ENCODE assay signal across 27 cellular contexts in the genomic region with DNA sequence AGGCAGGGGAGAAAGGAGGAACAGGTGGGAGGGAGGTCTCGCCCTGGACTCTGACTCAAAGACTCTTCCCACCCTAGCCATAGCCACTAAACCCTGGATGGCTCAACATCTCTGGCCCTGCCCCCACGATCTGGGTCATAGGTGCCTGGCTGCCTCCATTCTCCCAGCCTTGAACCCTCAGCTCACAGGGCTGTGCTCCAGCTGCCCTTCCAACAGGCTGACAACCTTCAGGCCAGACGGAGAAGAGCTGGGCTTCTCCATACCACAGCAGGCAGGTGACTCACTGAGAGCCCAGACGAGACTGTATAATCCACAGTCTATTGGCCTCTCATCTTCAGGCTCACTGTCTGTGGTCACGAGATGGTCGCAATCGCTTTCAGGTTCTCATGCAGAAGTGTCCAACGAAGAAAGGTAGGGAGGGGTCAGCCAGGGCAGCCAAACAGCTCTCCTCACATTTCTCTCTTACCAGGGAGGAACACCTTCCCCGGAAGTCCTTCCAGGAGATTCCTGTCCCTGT.
"Had no signal": no experiment of that assay in that cellular context is flagged by ENCODE, and none has a peak within 500 bp of the region (broad histone marks: within the 10 kb centered on the region; RNA-seq: fewer than 3 reads in every experiment).

No MANE protein-coding gene starts in this region.

- H3K27me3 ChIP-seq: hepatocyte, neural progenitor cell, neutrophil, right atrium auricular region, tibial nerve, uterus had no signal

- H3K9ac ChIP-seq: neural progenitor cell, parathyroid adenoma had no signal

- H3K27me3 Mint-ChIP-seq: progenitor cell of endocrine pancreas had no signal

- H3K4me2 ChIP-seq: hepatocyte, neural progenitor cell had no signal

- H3K9me3 ChIP-seq: neutrophil, right atrium auricular region, uterus had no signal

- H3K27ac ChIP-seq: hepatocyte, left ventricle myocardium inferior, neural progenitor cell, neutrophil, parathyroid adenoma, right atrium auricular region, tibial nerve, uterus had no signal

- DNase-seq: kidney; left colon; left ventricle myocardium inferior; naive B cell; natural killer cell; nephron progenitor cell; occipital lobe; small intestine; stimulated activated CD4-positive, alpha-beta T cell treated with anti-CD3 and anti-CD28 coated beads, Interleukin-1b, Interleukin-23, amount 100 ng/mL, for 48 hours; stimulated activated CD4-positive, alpha-beta T cell treated with anti-CD3 and anti-CD28 coated beads, Interleukin-2, amount 100 ng/mL, for 48 hours; stimulated activated CD4-positive, alpha-beta T cell treated with anti-CD3 and anti-CD28 coated beads, Interleukin-4, amount 100 ng/mL, for 4 hours; stimulated activated CD8-positive, alpha-beta memory T cell treated with anti-CD3 and anti-CD28 coated beads, Interleukin-4, amount 100 ng/mL, for 48 hours; stimulated activated naive CD4-positive, alpha-beta T cell treated with Interleukin-2 at 50 U/mL for 16 hours; stimulated activated naive CD8-positive, alpha-beta T cell treated with anti-CD3 and anti-CD28 coated beads, Interleukin-15, amount 100 ng/mL, for 72 hours; substantia nigra; uterus had no signal

- H3K36me3 Mint-ChIP-seq: natural killer cell; stimulated activated memory B cell treated with anti-CD40 and anti-IgM and Interleukin-4, amounts not matched to agents 10 μg/mL and 1 μg/mL and 100 μg/mL, for 72 hours had no signal

- H3K36me3 ChIP-seq: neural progenitor cell, neutrophil, tibial nerve, uterus had no signal

- H3K4me3 ChIP-seq: hepatocyte, left ventricle myocardium inferior, lung, neural progenitor cell, right atrium auricular region, tibial nerve, uterus had no signal

- H3K4me3 Mint-ChIP-seq: mesothelial cell of epicardium; naive B cell; natural killer cell; nephron progenitor cell; neural progenitor cell; stimulated activated memory B cell treated with anti-CD40 and anti-IgM and Interleukin-4, amounts not matched to agents 10 μg/mL and 1 μg/mL and 100 μg/mL, for 72 hours; stimulated activated naive CD8-positive, alpha-beta T cell treated with anti-CD3 and anti-CD28 coated beads, Interleukin-15, amount 100 ng/mL, for 72 hours; type B pancreatic cell had no signal

- H3K27ac Mint-ChIP-seq: mesothelial cell of epicardium; natural killer cell; nephron progenitor cell; neural progenitor cell; progenitor cell of endocrine pancreas; stimulated activated memory B cell treated with anti-CD40 and anti-IgM and Interleukin-4, amounts not matched to agents 10 μg/mL and 1 μg/mL and 100 μg/mL, for 72 hours; type B pancreatic cell had no signal

- H2AFZ ChIP-seq: hepatocyte, neural progenitor cell, parathyroid adenoma had no signal

- H3K79me2 ChIP-seq: hepatocyte had no signal

- H3K4me1 Mint-ChIP-seq: naive B cell; natural killer cell; stimulated activated memory B cell treated with anti-CD40 and anti-IgM and Interleukin-4, amounts not matched to agents 10 μg/mL and 1 μg/mL and 100 μg/mL, for 72 hours; stimulated activated naive CD8-positive, alpha-beta T cell treated with anti-CD3 and anti-CD28 coated beads, Interleukin-15, amount 100 ng/mL, for 72 hours had no signal

- H3K4me1 ChIP-seq: tibial nerve, uterus had no signal

- FAIRE-seq: kidney, small intestine had no signal
